ENCODE assay signal across 8 cellular contexts in genomic region chr19:4472174-4472974, GRCh38. TPM values are rescaled to one million over a fixed set of nuclear protein-coding genes. Genes with fewer than 3 reads are reported as not detected.
DNase-seq lines count a peak whose midpoint lies in the region; ATAC-seq, FAIRE-seq and TF ChIP-seq lines count a peak whose summit lies in the region.

HDGFL2 (plus strand) TSS chr19:4472297; CDS start chr19:4472351, 54 bp downstream.

- H3K9ac ChIP-seq in KMS-11: peak within 1 kb of the TSS; percentile 68

- TF ChIP-seq CTCF in KMS-11 (conservative IDR thresholded peaks at IDR 0.05; ENCODE audit: low read depth, low read length) (no peak), brain microvascular endothelial cell (IDR thresholded peaks at IDR 0.05; ENCODE audit: low read depth, low read length, missing control alignments) (no peak), left lung (IDR thresholded peaks at IDR 0.05) (no peak)

- H3K9me3 ChIP-seq in left lung: no peaks in the 10 kb centered on the region

- H3K4me1 ChIP-seq in KMS-11 (ENCODE audit: low read depth, poor library complexity, severe bottlenecking) (peaks cover 4% of the 10 kb centered on the region), left lung (peaks cover 12 to 24% of the 10 kb centered on the region in 2 donors)

- H3K27me3 ChIP-seq in KMS-11 (ENCODE audit: insufficient read depth, low read depth) (no peaks in the 10 kb centered on the region), brain microvascular endothelial cell (replicated peaks) (no peaks in the 10 kb centered on the region), left lung (no peaks in the 10 kb centered on the region)

- intact Hi-C loops in left lung (cut with DNase I) (no loop called here), posterior cingulate gyrus (cut with DNase I) (loop anchor here (5.0 kb wide), 1 partner anchor 225 kb away; the partner anchor contains the start of gene YJU2)

- TF ChIP-seq POLR2A in GM12891 (IDR thresholded peaks at IDR 0.05; ENCODE audit: low read depth, low read length): no peak

- H3K4me3 ChIP-seq in KMS-11 (IDR thresholded peaks at IDR 0.05; ENCODE audit: insufficient read depth, low read depth, low read length) (no peak within 1 kb of the TSS), brain microvascular endothelial cell (ENCODE audit: low read depth, low read length) (peak within 1 kb of the TSS; percentile 75), left lung (peak within 1 kb of the TSS; percentile 84 to 94)

- H3K36me3 ChIP-seq in KMS-11 (ENCODE audit: insufficient read depth): no peaks in the 10 kb centered on the region
- peaks cover 18% of the 10 kb centered on the region for H3K36me3 ChIP-seq in brain microvascular endothelial cell (replicated peaks)
- H3K36me3 ChIP-seq in left lung: peaks cover 0 to 25% of the 10 kb centered on the region in 2 donors

- no peaks in the 10 kb centered on the region for H4K20me1 ChIP-seq in KMS-11 (ENCODE audit: insufficient read depth)

- peaks cover 10% of the 10 kb centered on the region for H3K79me2 ChIP-seq in KMS-11 (ENCODE audit: insufficient read depth, low read depth)

- ATAC-seq in left lung: no peak

- peak; percentile 99 for DNase-seq in GM12891 (ENCODE audit: insufficient read length, low spot score)
- no peak for DNase-seq in brain microvascular endothelial cell
- DNase-seq in left lung: peak in 1 of 2 donors; percentile 97
- no peak for DNase-seq in AG20443 (ENCODE audit: low spot score)
- no peak for DNase-seq in posterior cingulate gyrus
- DNase-seq in NCI-H1417 treated with DMSO at 0.1 percent for 48 hours (lab: John Stamatoyannopoulos, UW): no peak

- H2AFZ ChIP-seq in KMS-11 (ENCODE audit: low read depth): peak within 1 kb of the TSS; percentile 78

- H3K4me2 ChIP-seq in KMS-11: peak within 1 kb of the TSS; percentile 71

- H3K27ac ChIP-seq in KMS-11 (peak within 1 kb of the TSS; percentile 81), brain microvascular endothelial cell (peak within 1 kb of the TSS; percentile 78), left lung (peak within 1 kb of the TSS; percentile 86 to 95), temporal lobe (ENCODE audit: low read depth, low read length) (peak within 1 kb of the TSS; percentile 70)

- in situ Hi-C loops in brain microvascular endothelial cell (cut with HindIII; ENCODE audit: low pct_ligation_motif_present, low sequenced_read_pairs): no loop called here

- FAIRE-seq in GM12891 (lab: Jason Lieb, UNC): no peak

TF ChIP-seq in GM12891, 5 proteins besides CTCF, POLR2A, EP300 and RAD21:
- TF ChIP-seq POLR2AphosphoS5 (IDR thresholded peaks at IDR 0.05; ENCODE audit: low read depth, low read length) (no peak), PAX5 (IDR thresholded peaks at IDR 0.05; ENCODE audit: insufficient read depth, low read length, severe bottlenecking) (no peak), TAF1 (IDR thresholded peaks at IDR 0.05; ENCODE audit: low read depth, low read length) (no peak), SPI1 (IDR thresholded peaks at IDR 0.05; ENCODE audit: low read depth, low read length) (no peak), POU2F2 (IDR thresholded peaks at IDR 0.05; ENCODE audit: low read depth, low read length) (no peak)
TF ChIP-seq in GM12891: peak in this region for 0.

RNA-seq across cellular contexts. Expression of gene HDGFL2, which starts in this region (rescaled TPM):
- polyA plus RNA-seq in GM12891 (2012; ENCODE audit: low read depth, missing spikeins): 33.5 TPM
- total RNA-seq in left lung (10 to 100 TPM; 30.9 to 36.6 TPM), temporal lobe (29.3 TPM)
